ENCODE assay signal across 16 cellular contexts in the genomic region with DNA sequence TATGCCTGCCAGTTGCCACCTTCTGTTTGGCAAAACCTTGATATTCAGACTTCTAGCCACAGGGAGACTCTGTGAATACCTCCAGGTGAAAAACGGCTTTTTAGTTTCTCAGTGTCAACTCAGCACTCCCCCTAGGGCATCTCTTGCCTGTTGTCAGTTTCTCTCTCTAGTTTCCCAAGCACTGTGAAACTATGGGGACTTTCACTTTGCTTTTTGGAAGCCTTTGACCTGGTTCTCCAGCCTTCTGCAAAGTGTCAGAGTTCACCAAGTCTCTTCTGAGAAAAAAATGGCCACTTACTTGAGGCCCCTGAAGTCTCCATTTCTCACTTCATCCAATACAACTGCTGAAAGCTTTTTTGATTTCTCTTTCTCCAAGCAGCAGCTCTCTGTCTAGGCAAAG.
DNase-seq lines count a peak whose midpoint lies in the region; ATAC-seq, FAIRE-seq and TF ChIP-seq lines count a peak whose summit lies in the region.
"Had no signal": no experiment of that assay in that cellular context is flagged by ENCODE, and none has a peak within 500 bp of the region (broad histone marks: within the 10 kb centered on the region; RNA-seq: fewer than 3 reads in every experiment).

No MANE protein-coding gene starts in this region.

- no peaks in the 10 kb centered on the region for H3K27me3 ChIP-seq in naive thymus-derived CD4-positive, alpha-beta T cell (ENCODE audit: control insufficient read depth in 2 of 2, insufficient read depth in 2 of 2, low read length in 2 of 2)
- no peaks in the 10 kb centered on the region for H3K27me3 ChIP-seq in smooth muscle cell (ENCODE audit: low read depth)

- no peak for FAIRE-seq in H54 (lab: Jason Lieb, UNC)
- FAIRE-seq: urothelium cell line had no signal

- H3K4me3 Mint-ChIP-seq in activated naive CD4-positive, alpha-beta T cell treated with anti-CD3 and anti-CD28 coated beads for 36 hours, result no peak overlapping the region
- H3K4me3 Mint-ChIP-seq in naive thymus-derived CD4-positive, alpha-beta T cell, result peak overlapping the region in 2 of 10 donors; percentile 17 to 19
- H3K4me3 Mint-ChIP-seq: activated naive CD8-positive, alpha-beta T cell treated with anti-CD3 and anti-CD28 coated beads, Interleukin-2, amount 10 ng/mL, durations not matched to agents 7 days and 5 days; nephron progenitor cell had no signal

- H4K20me1 ChIP-seq in smooth muscle cell (ENCODE audit: low read depth), result no peaks in the 10 kb centered on the region

- CTCF ChIA-PET in activated naive CD4-positive, alpha-beta T cell treated with anti-CD3 and anti-CD28 coated beads for 36 hours (lab: Charles Lee), result interaction anchor here (1.1 to 1.9 kb wide), 5 partner anchors 10 to 102 kb away, joined by 3 to 4 read pairs (median 4); no protein-coding TSS in a partner anchor
- CTCF ChIA-PET in naive thymus-derived CD4-positive, alpha-beta T cell (lab: Charles Lee), result interaction anchor here (0.7 to 1.3 kb wide), 3 partner anchors 27 to 224 kb away, joined by 3 to 4 read pairs (median 4); no protein-coding TSS in a partner anchor

- peaks cover 34% of the 10 kb centered on the region for H3K36me3 Mint-ChIP-seq in activated naive CD4-positive, alpha-beta T cell treated with anti-CD3 and anti-CD28 coated beads for 36 hours (ENCODE audit: low read depth)
- peaks cover 4 to 65% (median 51%) of the 10 kb centered on the region in 5 donors for H3K36me3 Mint-ChIP-seq in naive thymus-derived CD4-positive, alpha-beta T cell

- no peak overlapping the region for H3K9ac ChIP-seq in smooth muscle cell (ENCODE audit: low read depth)

- no peak for TF ChIP-seq POLR2A in H54 (IDR thresholded peaks at IDR 0.05; ENCODE audit: low read depth, low read length)

- peaks cover 65% of the 10 kb centered on the region for H3K4me1 Mint-ChIP-seq in activated naive CD4-positive, alpha-beta T cell treated with anti-CD3 and anti-CD28 coated beads for 36 hours (ENCODE audit: low read depth)
- peaks cover 21 to 90% (median 80%) of the 10 kb centered on the region in 7 donors for H3K4me1 Mint-ChIP-seq in naive thymus-derived CD4-positive, alpha-beta T cell
- H3K4me1 Mint-ChIP-seq: nephron progenitor cell had no signal

- no peaks in the 10 kb centered on the region for H3F3A ChIP-seq in smooth muscle cell (ENCODE audit: low read depth)

- DNase-seq in activated naive CD4-positive, alpha-beta T cell treated with anti-CD3 and anti-CD28 coated beads for 36 hours, result peak; percentile 33
- no peak for DNase-seq in activated naive CD4-positive, alpha-beta T cell (lab: John Stamatoyannopoulos, UW)
- no peak for DNase-seq in naive thymus-derived CD4-positive, alpha-beta T cell
- no peak for DNase-seq in H54 (ENCODE audit: insufficient read length, low spot score)
- DNase-seq in stimulated activated naive CD4-positive, alpha-beta T cell treated with Interleukin-2 at 50 U/mL for 16 hours (lab: John Stamatoyannopoulos, UW), result no peak
- no peak for DNase-seq in smooth muscle cell (lab: John Stamatoyannopoulos, UW; ENCODE audit: unreplicated experiment)
- DNase-seq: activated naive CD8-positive, alpha-beta T cell treated with anti-CD3 and anti-CD28 coated beads, Interleukin-2, amount 10 ng/mL, durations not matched to agents 7 days and 5 days; Calu3; GDM1; head of caudate nucleus; NCI-H1436; nephron progenitor cell; SHP77 had no signal

- H3K27me3 Mint-ChIP-seq in activated naive CD4-positive, alpha-beta T cell treated with anti-CD3 and anti-CD28 coated beads for 36 hours (ENCODE audit: low read depth), result no peaks in the 10 kb centered on the region
- no peaks in the 10 kb centered on the region for H3K27me3 Mint-ChIP-seq in naive thymus-derived CD4-positive, alpha-beta T cell
- H3K27me3 Mint-ChIP-seq: activated naive CD8-positive, alpha-beta T cell treated with anti-CD3 and anti-CD28 coated beads, Interleukin-2, amount 10 ng/mL, durations not matched to agents 7 days and 5 days had no signal

- H3K9me3 Mint-ChIP-seq in activated naive CD4-positive, alpha-beta T cell treated with anti-CD3 and anti-CD28 coated beads for 36 hours, result peaks cover 4% of the 10 kb centered on the region
- H3K9me3 Mint-ChIP-seq in naive thymus-derived CD4-positive, alpha-beta T cell, result peaks cover 0 to 11% (median 0%) of the 10 kb centered on the region in 11 donors

- POLR2A ChIA-PET in naive thymus-derived CD4-positive, alpha-beta T cell (lab: Charles Lee), result interaction anchor here (0.7 kb wide), 1 partner anchor 82 kb away, joined by 3 read pairs; no protein-coding TSS in a partner anchor

- peaks cover 0 to 4% (median 0%) of the 10 kb centered on the region in 3 experiments for H3K36me3 ChIP-seq in naive thymus-derived CD4-positive, alpha-beta T cell (ENCODE audit: control insufficient read depth in 2 of 3, insufficient read depth in 3 of 3, low read length in 3 of 3)
- no peaks in the 10 kb centered on the region for H3K36me3 ChIP-seq in smooth muscle cell (ENCODE audit: low read depth)

- H3K4me3 ChIP-seq in naive thymus-derived CD4-positive, alpha-beta T cell (ENCODE audit: low read length), result no peak overlapping the region
- no peak overlapping the region for H3K4me3 ChIP-seq in smooth muscle cell

- no peak overlapping the region for H3K4me2 ChIP-seq in smooth muscle cell

- H3K4me1 ChIP-seq in naive thymus-derived CD4-positive, alpha-beta T cell (ENCODE audit: control insufficient read depth in 2 of 2, insufficient read depth in 2 of 2, low read length in 2 of 2), result peaks cover 9 to 19% of the 10 kb centered on the region in 2 donors
- H3K4me1 ChIP-seq in smooth muscle cell (ENCODE audit: low read depth), result no peaks in the 10 kb centered on the region

- H3K79me2 ChIP-seq in smooth muscle cell (ENCODE audit: low read depth), result no peaks in the 10 kb centered on the region

- H3K27ac ChIP-seq in naive thymus-derived CD4-positive, alpha-beta T cell (ENCODE audit: low read depth, low read length), result no peak overlapping the region
- H3K27ac ChIP-seq in smooth muscle cell (ENCODE audit: low read depth), result no peak overlapping the region

- no peak overlapping the region for H2AFZ ChIP-seq in smooth muscle cell (ENCODE audit: low read depth)

- 70% methylated on average over 1 of the region's 1 CpG for WGBS in smooth muscle cell (ENCODE audit: low lambda C conversion rate)

- intact Hi-C loops in activated naive CD4-positive, alpha-beta T cell treated with anti-CD3 and anti-CD28 coated beads for 36 hours (cut with micrococcal nuclease), result no loop called here
- intact Hi-C loops in naive thymus-derived CD4-positive, alpha-beta T cell (cut with micrococcal nuclease), result no loop called here

- no peaks in the 10 kb centered on the region for H3K9me3 ChIP-seq in naive thymus-derived CD4-positive, alpha-beta T cell (ENCODE audit: control insufficient read depth in 2 of 3, low read length in 3 of 3)
- no peaks in the 10 kb centered on the region for H3K9me3 ChIP-seq in smooth muscle cell (replicated peaks; ENCODE audit: low read depth)

- H3K27ac Mint-ChIP-seq in activated naive CD4-positive, alpha-beta T cell treated with anti-CD3 and anti-CD28 coated beads for 36 hours, result peak overlapping the region; percentile 68
- peak overlapping the region in 7 of 9 donors; percentile 2 to 86 (median 47) for H3K27ac Mint-ChIP-seq in naive thymus-derived CD4-positive, alpha-beta T cell
- H3K27ac Mint-ChIP-seq: activated naive CD8-positive, alpha-beta T cell treated with anti-CD3 and anti-CD28 coated beads, Interleukin-2, amount 10 ng/mL, durations not matched to agents 7 days and 5 days; nephron progenitor cell had no signal

- ATAC-seq in GM19467 (IDR thresholded peaks at IDR 0.05; ENCODE audit: unreplicated experiment) (peak; percentile 75), HG03280 (IDR thresholded peaks at IDR 0.05; ENCODE audit: unreplicated experiment) (peak; percentile 59)
- no peak for ATAC-seq in naive thymus-derived CD4-positive, alpha-beta T cell

- no peak for TF ChIP-seq CTCF in smooth muscle cell (IDR thresholded peaks at IDR 0.05; ENCODE audit: borderline replicate concordance, insufficient read depth, poor library complexity, severe bottlenecking)
